ENCODE assay signal across 10 cellular contexts in the genomic region with DNA sequence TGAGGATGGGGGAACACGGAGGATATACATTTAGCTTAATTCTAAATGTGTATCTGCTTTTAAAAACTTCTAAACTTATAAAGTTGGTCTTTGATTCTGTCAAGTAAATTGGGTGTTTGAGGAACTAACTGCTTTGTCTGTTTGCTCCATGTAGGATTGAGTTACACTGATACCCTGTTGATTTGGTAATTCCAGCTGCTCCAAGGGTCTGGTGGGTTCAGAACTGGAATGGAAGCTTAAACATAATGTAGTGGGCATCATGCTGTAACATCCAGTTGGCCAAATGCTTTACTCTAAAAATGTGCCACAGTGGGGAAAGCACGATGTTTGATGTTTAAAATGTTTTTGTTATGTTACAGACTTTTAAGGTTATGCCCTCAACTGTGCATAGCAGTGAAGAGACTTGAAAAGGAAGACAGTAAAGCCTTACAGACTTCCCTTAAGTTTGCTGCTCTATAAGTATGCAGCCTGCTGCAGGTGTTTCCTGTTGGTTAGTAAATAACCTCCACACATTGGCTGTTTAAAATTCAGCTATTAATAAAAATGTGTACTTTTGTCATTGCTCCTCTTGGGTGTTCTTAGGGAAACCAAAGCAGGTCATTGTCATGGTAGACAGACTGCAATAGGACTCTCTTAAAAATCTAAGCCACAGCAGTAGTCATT. TPM values are rescaled to one million over a fixed set of nuclear protein-coding genes. Genes with fewer than 3 reads are reported as not detected.
DNase-seq lines count a peak whose midpoint lies in the region; ATAC-seq and TF ChIP-seq lines count a peak whose summit lies in the region.
"Had no signal": no experiment of that assay in that cellular context is flagged by ENCODE, and none has a peak within 500 bp of the region (broad histone marks: within the 10 kb centered on the region; RNA-seq: fewer than 3 reads in every experiment).

No MANE protein-coding gene starts in this region.

- ATAC-seq in GM19467 (IDR thresholded peaks at IDR 0.05; ENCODE audit: unreplicated experiment) (peak; percentile 68), HG03103 (IDR thresholded peaks at IDR 0.05; ENCODE audit: low read depth, unreplicated experiment) (peak; percentile 77), left ventricle myocardium superior (no peak)

- TF ChIP-seq CTCF in GM13976 (IDR thresholded peaks at IDR 0.05; ENCODE audit: borderline replicate concordance, control extremely low read depth, extremely low read depth, insufficient read depth, missing control alignments) (no peak), VCaP (conservative IDR thresholded peaks at IDR 0.05) (no peak), type B pancreatic cell (conservative IDR thresholded peaks at IDR 0.05) (no peak), vagina (IDR thresholded peaks at IDR 0.05) (no peak)

- in situ Hi-C loops in GM13976 (cut with MboI; ENCODE audit: low sequenced_read_pairs, unreplicated experiment): no loop called here

- no peaks in the 10 kb centered on the region for H3K27me3 Mint-ChIP-seq in type B pancreatic cell

- no peak overlapping the region for H3K4me3 Mint-ChIP-seq in type B pancreatic cell
- H3K4me3 Mint-ChIP-seq: T-helper 1 cell treated with Interleukin-12 subunit alpha and Interleukin-12 subunit beta and Interleukin-4 antibody, amounts not matched to agents 30 μg/mL and 1 μg/mL, for 36 hours had no signal

- H3K27ac ChIP-seq in VCaP (peak overlapping the region; percentile 73), vagina (no peak overlapping the region)

- no peak overlapping the region for H3K27ac Mint-ChIP-seq in type B pancreatic cell
- H3K27ac Mint-ChIP-seq: T-helper 1 cell treated with Interleukin-12 subunit alpha and Interleukin-12 subunit beta and Interleukin-4 antibody, amounts not matched to agents 30 μg/mL and 1 μg/mL, for 36 hours had no signal

- TF ChIP-seq POLR2A in vagina (IDR thresholded peaks at IDR 0.05): no peak

- H3K4me1 Mint-ChIP-seq in type B pancreatic cell (ENCODE audit: unreplicated experiment): peaks cover 8% of the 10 kb centered on the region

- peaks cover 6% of the 10 kb centered on the region for H3K4me1 ChIP-seq in vagina

- intact Hi-C loops in left ventricle myocardium superior (cut with micrococcal nuclease): no loop called here
- intact Hi-C loops in vagina (cut with DNase I): loop anchor here (10.0 kb wide), 1 partner anchor 57 kb away; a partner anchor contains a TSS

- H3K4me3 ChIP-seq in vagina: no peak overlapping the region
- H3K4me3 ChIP-seq: MG63 had no signal

- peaks cover 0 to 52% of the 10 kb centered on the region in 2 donors for H3K36me3 ChIP-seq in vagina
- H3K36me3 ChIP-seq: MG63 had no signal

- DNase-seq in GM13976 (ENCODE audit: low spot score) (peak; percentile 53), NCI-H2107 treated with DMSO at 0.1 percent for 48 hours (lab: John Stamatoyannopoulos, UW; ENCODE audit: unreplicated experiment) (no peak), left ventricle myocardium superior (no peak), type B pancreatic cell (ENCODE audit: extremely low spot score, unreplicated experiment) (no peak), vagina (ENCODE audit: extremely low spot score in 2 of 2) (no peak)
- DNase-seq: MG63 had no signal

- no peaks in the 10 kb centered on the region for H3K9me3 ChIP-seq in vagina
- H3K9me3 ChIP-seq: MG63 had no signal

- no peaks in the 10 kb centered on the region for H3K27me3 ChIP-seq in vagina
- H3K27me3 ChIP-seq: MG63 had no signal

- peaks cover 16% of the 10 kb centered on the region for H3K36me3 Mint-ChIP-seq in type B pancreatic cell

- no peaks in the 10 kb centered on the region for H3K9me3 Mint-ChIP-seq in type B pancreatic cell
- H3K9me3 Mint-ChIP-seq: T-helper 1 cell treated with Interleukin-12 subunit alpha and Interleukin-12 subunit beta and Interleukin-4 antibody, amounts not matched to agents 30 μg/mL and 1 μg/mL, for 36 hours had no signal

RNA-seq across cellular contexts. Expression of a gene that starts 5.9 kb away (rescaled TPM):
- total RNA-seq in left ventricle myocardium superior (6.1 TPM), type B pancreatic cell (ENCODE audit: low replicate concordance) (20.2 and 35.1 TPM in 2 replicates), vagina (30.9 TPM)

RNA-seq across cellular contexts. Expression of a gene that starts 59.5 kb away (rescaled TPM):
- total RNA-seq in left ventricle myocardium superior (62.0 TPM), type B pancreatic cell (ENCODE audit: low replicate concordance) (43.5 and 63.0 TPM in 2 replicates), vagina (44.4 TPM)
